ENCODE assay signal across 8 cellular contexts in the genomic region with DNA sequence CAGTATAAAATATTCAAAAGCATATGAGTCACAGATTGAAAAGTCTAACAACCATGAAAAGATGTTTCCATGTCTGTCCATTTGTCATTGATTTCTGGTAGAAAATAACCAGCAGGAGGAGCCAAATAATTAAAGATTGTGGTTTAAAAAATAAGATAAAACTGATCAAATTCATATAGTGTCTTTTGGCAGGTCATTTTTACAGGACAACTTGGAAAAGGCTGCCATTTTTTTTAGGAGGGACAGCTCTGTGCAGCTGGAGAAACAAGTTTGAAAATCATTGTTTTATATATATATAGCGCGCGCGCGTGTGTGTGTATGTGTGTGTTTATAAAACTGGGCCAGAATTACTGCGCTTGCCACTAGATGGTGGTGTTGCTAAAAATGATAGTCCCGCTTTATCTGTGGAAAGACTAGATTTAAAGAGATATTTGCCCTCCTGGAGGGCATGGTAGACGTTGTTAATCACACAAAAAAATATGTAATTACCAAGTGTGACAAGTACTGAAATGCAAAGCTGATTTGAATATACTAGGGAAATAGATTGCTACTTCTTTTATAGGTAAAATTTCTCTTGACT. TPM values are rescaled to one million over a fixed set of nuclear protein-coding genes. Genes with fewer than 3 reads are reported as not detected.
DNase-seq lines count a peak whose midpoint lies in the region; ATAC-seq and TF ChIP-seq lines count a peak whose summit lies in the region.

No MANE protein-coding gene starts in this region.

- H3K27me3 Mint-ChIP-seq in H9 (ENCODE audit: low read depth), result peaks cover 42% of the 10 kb centered on the region

- no peaks in the 10 kb centered on the region for H3K23me2 ChIP-seq in H9 (ENCODE audit: insufficient read length, low read depth, low read length, poor library complexity, severe bottlenecking)

- no peak overlapping the region for H2BK15ac ChIP-seq in H9 (ENCODE audit: low read depth, low read length)

- no peak overlapping the region for H3K23ac ChIP-seq in H9 (ENCODE audit: insufficient read length, low read depth, low read length)

- no peak overlapping the region for H2AK5ac ChIP-seq in H9 (ENCODE audit: insufficient read length, low read length)

- H3K14ac ChIP-seq in H9 (ENCODE audit: insufficient read depth, low read length), result no peak overlapping the region

- H3K4me1 Mint-ChIP-seq in H9, result peaks cover 4 to 5% of the 10 kb centered on the region in 2 experiments

- no peak overlapping the region for H2BK120ac ChIP-seq in H9 (ENCODE audit: low read depth, low read length, poor library complexity, severe bottlenecking)

- no peaks in the 10 kb centered on the region; the same call in 1 of the 2 replicates for H3K27me3 ChIP-seq in H9 (ENCODE audit: insufficient read depth, low read length)
- H3K27me3 ChIP-seq in right cardiac atrium (ENCODE audit: control insufficient read depth, insufficient read depth), result no peaks in the 10 kb centered on the region

- no peak overlapping the region for H4K5ac ChIP-seq in H9 (ENCODE audit: insufficient read length, low read depth, low read length)

- no peaks in the 10 kb centered on the region for H3K79me2 ChIP-seq in H9 (ENCODE audit: insufficient read depth, low read length)

- H4K91ac ChIP-seq in H9 (ENCODE audit: insufficient read length, low read depth, low read length), result no peak overlapping the region

- no peaks in the 10 kb centered on the region for H4K20me1 ChIP-seq in H9 (ENCODE audit: control insufficient read depth, insufficient read depth, insufficient read length)

- no peak overlapping the region for H3K27ac Mint-ChIP-seq in H9

- WGBS in H9 (ENCODE audit: extremely low coverage, insufficient read length, low lambda C conversion rate), result no CpG with 5 or more reads among the region's 8 CpGs
- under 1% methylated on average over 8 of the region's 8 CpGs for whole genome bisulfite sequencing in right cardiac atrium

- H3K27ac ChIP-seq in H9 (ENCODE audit: insufficient read length, low read depth, low read length) (no peak overlapping the region), right cardiac atrium (ENCODE audit: low read length) (no peak overlapping the region)

- H3K9me3 ChIP-seq in H9 (ENCODE audit: control insufficient read depth, low read depth, low read length) (no peaks in the 10 kb centered on the region), right cardiac atrium (ENCODE audit: control insufficient read depth, low read length) (no peaks in the 10 kb centered on the region)

- H3K9ac ChIP-seq in H9 (ENCODE audit: extremely low read depth, insufficient read length, low read length), result no peak overlapping the region

- no peak overlapping the region for H2BK5ac ChIP-seq in H9 (ENCODE audit: insufficient read length, low read length)

- no peak overlapping the region for H3K56ac ChIP-seq in H9 (ENCODE audit: insufficient read length, low read depth, low read length)

- H2AFZ ChIP-seq in H9 (ENCODE audit: low read length), result no peak overlapping the region

- H2BK12ac ChIP-seq in H9 (ENCODE audit: insufficient read length, low read depth, low read length), result no peak overlapping the region

- peak; percentile 70 for DNase-seq in Caki2 (ENCODE audit: low read depth)
- peak; percentile 52 for DNase-seq in H9
- peak; percentile 80 for DNase-seq in NCI-H1436 (lab: John Stamatoyannopoulos, UW)
- DNase-seq in T follicular helper cell (ENCODE audit: low read depth), result peak; percentile 60
- peak; percentile 52 for DNase-seq in amniotic stem cell (lab: John Stamatoyannopoulos, UW)
- DNase-seq in right cardiac atrium, result peak; percentile 66 to 93 (median 84)
- peak; percentile 85 for DNase-seq in sciatic nerve (ENCODE audit: low spot score)

- no peaks in the 10 kb centered on the region for H3K79me1 ChIP-seq in H9 (ENCODE audit: insufficient read depth, low read depth, low read length, poor library complexity, severe bottlenecking)

- peak; percentile 40 to 45 for ATAC-seq in right cardiac atrium
- ATAC-seq in sciatic nerve, result peak; percentile 57
- no peak for ATAC-seq in HG02610 (IDR thresholded peaks at IDR 0.05; ENCODE audit: unreplicated experiment)

- H3K9me3 Mint-ChIP-seq in H9, result peaks cover 0 to 3% of the 10 kb centered on the region in 2 experiments; a peak in 2 of 5 replicates

- no peak overlapping the region for H3K4ac ChIP-seq in H9 (ENCODE audit: low read depth, low read length)

- in situ Hi-C loops in Caki2 (cut with HindIII; ENCODE audit: low pct_unique_long_range_greater_than_20kb, low sequenced_read_pairs), result no loop called here

- peak overlapping the region in 1 of 2 experiments; percentile 7; a peak in 1 of 5 replicates for H3K4me3 Mint-ChIP-seq in H9

- no peaks in the 10 kb centered on the region for H3K36me3 Mint-ChIP-seq in H9 (ENCODE audit: insufficient read depth in 1 of 3, low read depth in 3 of 3)

- intact Hi-C loops in right cardiac atrium (cut with DNase I), result loop anchor here in 3 of 4 donors (2.0 to 10.0 kb wide), 8 partner anchors 59 to 339 kb away; partner anchors contain the start of genes ANP32B (in 3 of the 3) and TBC1D2 (in 2 of the 3)
- intact Hi-C loops in sciatic nerve (cut with DNase I), result loop anchor here (5.0 kb wide), 1 partner anchor 59 kb away; the partner anchor contains the start of gene ANP32B

- H3T11ph ChIP-seq in H9 (ENCODE audit: low read length), result no peak overlapping the region

- H3K4me2 ChIP-seq in H9 (ENCODE audit: insufficient read depth, insufficient read length, low read length), result no peak overlapping the region

- peak overlapping the region; percentile 46 for H3K4me3 ChIP-seq in right cardiac atrium (ENCODE audit: low read length)

- no peak overlapping the region for H3K18ac ChIP-seq in H9 (ENCODE audit: insufficient read length, low read depth, low read length)

- H3K4me1 ChIP-seq in H9 (ENCODE audit: insufficient read depth, low read length), result no peaks in the 10 kb centered on the region
- no peaks in the 10 kb centered on the region for H3K4me1 ChIP-seq in right cardiac atrium (ENCODE audit: control insufficient read depth, insufficient read depth, low read length)

- no peak overlapping the region for H2BK20ac ChIP-seq in H9 (ENCODE audit: low read depth, low read length, poor library complexity, severe bottlenecking)

- TF ChIP-seq CTCF in H9 (conservative IDR thresholded peaks at IDR 0.05), result peak; percentile 86

- H4K8ac ChIP-seq in H9 (replicated peaks; ENCODE audit: insufficient read length, low read depth, low read length), result no peak overlapping the region

RNA-seq across cellular contexts. Expression of gene TRMO, which starts 1.3 kb away (rescaled TPM):
- total RNA-seq in Caki2 (2014; rRNA removed; shearing (Covaris generic); ENCODE audit: low replicate concordance), result 29.8 and 36.7 TPM in 2 replicates
- 8.0 and 8.6 TPM in 2 replicates for total RNA-seq in H9 (2021)
- total RNA-seq in right cardiac atrium, result 1 to 10 TPM; 7.7 to 9.5 (median 8.3) TPM
- polyA plus RNA-seq in right cardiac atrium, result 5.3 TPM
- 15.6 TPM for total RNA-seq in sciatic nerve

RNA-seq across cellular contexts. Expression of gene HEMGN, which starts 14.4 kb away (rescaled TPM):
- not detected in 2 replicates for total RNA-seq in Caki2 (2014; rRNA removed; shearing (Covaris generic); ENCODE audit: low replicate concordance)
- total RNA-seq in H9 (2021), result not detected in 2 replicates
- not detected for total RNA-seq in right cardiac atrium
- polyA plus RNA-seq in right cardiac atrium, result not detected
- total RNA-seq in sciatic nerve, result 6.4 TPM

RNA-seq across cellular contexts. Expression of gene ANP32B, which starts 59.5 kb away (rescaled TPM):
- total RNA-seq in Caki2 (2014; rRNA removed; shearing (Covaris generic); ENCODE audit: low replicate concordance), result 1.4 and 7.2 TPM in 2 replicates
- 91.6 and 100.0 TPM in 2 replicates for total RNA-seq in H9 (2021)
- 10 to 100 TPM; 60.4 to 74.5 (median 68.7) TPM for total RNA-seq in right cardiac atrium
- polyA plus RNA-seq in right cardiac atrium, result 61.5 TPM
- total RNA-seq in sciatic nerve, result 145 TPM
